In genomic region chr5:103562453-103563157, GRCh38 we compare ENCODE assay signal across 8 cellular contexts.
A peak's percentile ranks its signal among the peaks of the same experiment; 100 is the strongest.
DNase-seq lines count a peak whose midpoint lies in the region; ATAC-seq and FAIRE-seq lines count a peak whose summit lies in the region.

TSS of gene NUDT12 (minus strand) at chr5:103562789. CDS start at chr5:103560248, 2,541 bp downstream.

- ATAC-seq in HG03442 (IDR thresholded peaks at IDR 0.05; ENCODE audit: unreplicated experiment), result peak; percentile 94

- DNase-seq in C1 segment of cervical spinal cord (lab: John Stamatoyannopoulos, UW) (peak; percentile 23 to 92 (median 84)), GM19239 (ENCODE audit: insufficient read length, low spot score) (peak; percentile 32), NCI-H774 (lab: John Stamatoyannopoulos, UW) (peak; percentile 78), activated T-cell treated with anti-CD3 and anti-CD28 coated beads for 1 hour (ENCODE audit: low read depth) (peak; percentile 12), epithelial cell of prostate (ENCODE audit: low read depth, low spot score) (no peak), midbrain (lab: John Stamatoyannopoulos, UW) (peak; percentile 87)
- peak; percentile 57 for DNase-seq in stimulated activated CD8-positive, alpha-beta memory T cell treated with anti-CD3 and anti-CD28 coated beads, Interleukin-4, amount 100 ng/mL, for 48 hours

- FAIRE-seq in GM19239 (lab: Jason Lieb, UNC), result peak; percentile 52

- peak within 1 kb of the TSS; percentile 71 for H3K27ac ChIP-seq in epithelial cell of prostate
